Comparison of ENCODE assay signal across 8 cellular contexts in genomic region chr13:110644892-110645521, GRCh38. TPM values are rescaled to one million over a fixed set of nuclear protein-coding genes. Genes with fewer than 3 reads are reported as not detected.
A peak's percentile ranks its signal among the peaks of the same experiment; 100 is the strongest.
DNase-seq lines count a peak whose midpoint lies in the region; ATAC-seq and TF ChIP-seq lines count a peak whose summit lies in the region.

No MANE protein-coding gene starts in this region.

- in situ Hi-C loops in astrocyte of the spinal cord (cut with HindIII; ENCODE audit: low sequenced_read_pairs): no loop called here

- no peaks in the 10 kb centered on the region for H3F3A ChIP-seq in PC-3 (ENCODE audit: low read length, unreplicated experiment)

- H3K4me2 ChIP-seq in PC-3 (ENCODE audit: low read length): no peak overlapping the region

- TF ChIP-seq CTCF in PC-3 (conservative IDR thresholded peaks at IDR 0.05; ENCODE audit: low read depth, low read length): peak; percentile 34; the same call in 1 of the 2 replicates
- TF ChIP-seq CTCF in astrocyte of the spinal cord (IDR thresholded peaks at IDR 0.05; ENCODE audit: low read depth, low read length): peak; percentile 66

- no peaks in the 10 kb centered on the region for H3K9me3 ChIP-seq in PC-3 (ENCODE audit: low read length)

- H4K20me1 ChIP-seq in PC-3 (ENCODE audit: low read length): no peaks in the 10 kb centered on the region

- DNase-seq in CD1c-positive myeloid dendritic cell (ENCODE audit: extremely low spot score): peak; percentile 64
- DNase-seq in PC-3: peak; percentile 29
- DNase-seq in astrocyte of the spinal cord (ENCODE audit: low read depth, low spot score): peak; percentile 83
- peak; percentile 58 for DNase-seq in iPS DF 4.7 (ENCODE audit: extremely low read depth, low spot score)
- peak; percentile 52 for DNase-seq in skeletal muscle cell (ENCODE audit: low read depth)
- DNase-seq in NCI-H774 (lab: John Stamatoyannopoulos, UW): no peak

- no TSS peak for BruUV-seq in PC-3 (replicated peaks; lab: Mats Ljungman, UMichigan)

- H3K4me3 ChIP-seq in PC-3 (ENCODE audit: low read length) (no peak overlapping the region), astrocyte of the spinal cord (ENCODE audit: low read depth, low read length) (no peak overlapping the region), skeletal muscle cell (ENCODE audit: low read depth, low read length) (no peak overlapping the region)

- H3K9ac ChIP-seq in PC-3 (ENCODE audit: low read length): no peak overlapping the region

- intact Hi-C loops in PC-3 (cut with micrococcal nuclease): no loop called here

- no peak overlapping the region for H2AFZ ChIP-seq in PC-3 (ENCODE audit: low read length)

- H3K79me2 ChIP-seq in PC-3 (ENCODE audit: low read length): no peaks in the 10 kb centered on the region

- POLR2A ChIA-PET in PC-3 (lab: Charles Lee; ENCODE audit: unreplicated experiment): interaction anchor here (0.6 kb wide), 1 partner anchor 344 kb away, joined by 4 read pairs; no protein-coding TSS in a partner anchor

- H3K27ac ChIP-seq in PC-3 (ENCODE audit: low read length): no peak overlapping the region

- no peaks in the 10 kb centered on the region for H3K4me1 ChIP-seq in PC-3 (ENCODE audit: insufficient read depth, low read length)

- CTCF ChIA-PET in PC-3 (lab: Charles Lee): interaction anchor here (0.5 to 1.4 kb wide), 3 partner anchors 28 to 145 kb away, joined by 3 to 4 read pairs (median 4); no protein-coding TSS in a partner anchor

- no peaks in the 10 kb centered on the region for H3K9me2 ChIP-seq in PC-3 (replicated peaks; ENCODE audit: low read length)

- H3K27me3 ChIP-seq in PC-3 (ENCODE audit: low read length): no peaks in the 10 kb centered on the region

- peaks cover 6% of the 10 kb centered on the region; the same call in 1 of the 2 replicates for H3K36me3 ChIP-seq in PC-3 (ENCODE audit: low read depth, low read length)

- peak; percentile 68 for ATAC-seq in GM18909 (IDR thresholded peaks at IDR 0.05; ENCODE audit: poor library complexity, unreplicated experiment)
- peak; percentile 77 for ATAC-seq in HG03108 (IDR thresholded peaks at IDR 0.05; ENCODE audit: unreplicated experiment)
- peak; percentile 81 for ATAC-seq in PC-3

RNA-seq across cellular contexts. Expression of gene NAXD, which starts 29.7 kb away (rescaled TPM):
- 18.7 and 19.0 TPM in 2 replicates for total RNA-seq in PC-3 (2014; rRNA removed)
